In the genomic region with DNA sequence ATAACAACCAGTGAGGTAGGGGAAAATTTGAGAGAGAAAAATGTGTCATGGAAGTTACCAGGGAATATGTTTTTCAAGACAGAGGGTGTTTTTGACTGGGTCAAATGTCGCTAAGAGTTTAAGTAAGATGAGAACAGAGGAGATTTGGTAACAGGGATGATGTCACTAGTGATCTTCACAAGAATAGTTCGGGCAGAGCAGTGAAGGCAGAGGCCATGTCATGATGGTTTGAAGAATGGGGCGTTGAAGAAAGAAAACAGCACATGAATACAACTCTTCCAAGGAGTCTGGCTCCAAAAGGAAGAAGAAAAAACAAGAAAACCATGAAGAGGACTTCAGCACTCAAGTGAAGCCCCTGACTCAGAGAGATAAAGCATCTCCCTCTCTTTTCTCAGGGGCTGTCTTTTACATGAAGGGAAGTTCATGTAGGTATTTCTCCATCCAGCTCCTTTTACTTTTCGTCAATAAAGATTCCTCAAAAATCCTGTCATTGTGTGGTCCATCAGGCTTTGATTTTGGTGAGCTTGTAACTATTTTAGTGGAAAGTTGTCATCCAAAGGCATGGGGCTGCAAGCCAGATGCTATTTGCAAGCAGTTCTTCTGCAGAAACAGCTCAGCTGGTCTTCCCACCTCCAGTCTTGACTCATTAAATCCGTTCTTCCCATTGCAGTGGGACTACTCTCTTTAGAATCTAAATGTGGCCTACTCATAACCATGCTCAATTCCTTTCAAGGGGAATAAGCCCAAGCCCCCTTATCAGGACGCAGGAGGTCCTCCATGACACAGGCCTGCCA, we compare ENCODE assay signal across 26 cellular contexts.
A peak's percentile ranks its signal among the peaks of the same experiment; 100 is the strongest.
DNase-seq lines count a peak whose midpoint lies in the region; ATAC-seq, FAIRE-seq and TF ChIP-seq lines count a peak whose summit lies in the region.
"Had no signal": no experiment of that assay in that cellular context is flagged by ENCODE, and none has a peak within 500 bp of the region (broad histone marks: within the 10 kb centered on the region; RNA-seq: fewer than 3 reads in every experiment).

No MANE protein-coding gene starts in this region.

- no peak overlapping the region for H3K4me3 Mint-ChIP-seq in mesothelial cell of epicardium
- H3K4me3 Mint-ChIP-seq: CD4-positive, alpha-beta T cell had no signal

- WGBS in HepG2 (ENCODE audit: low lambda C conversion rate) = 4% methylated on average over 6 of the region's 6 CpGs
- WGBS in right lobe of liver (ENCODE audit: insufficient coverage, low coverage, low lambda C conversion rate, missing lambda C conversion rate) = 43% methylated on average over 6 of the region's 6 CpGs

- H3K27me3 ChIP-seq in HepG2 (ENCODE audit: control insufficient read depth in 1 of 2, insufficient read depth in 2 of 2, low read length in 2 of 2) = no peaks in the 10 kb centered on the region
- H3K27me3 ChIP-seq in right lobe of liver = no peaks in the 10 kb centered on the region
- H3K27me3 ChIP-seq in tibial artery = no peaks in the 10 kb centered on the region
- H3K27me3 ChIP-seq: BLaER1 had no signal

- H3K9me3 ChIP-seq in HepG2 (ENCODE audit: low read length) = no peaks in the 10 kb centered on the region
- H3K9me3 ChIP-seq in right lobe of liver = no peaks in the 10 kb centered on the region
- H3K9me3 ChIP-seq in tibial artery = no peaks in the 10 kb centered on the region
- H3K9me3 ChIP-seq: BLaER1, SJSA1 had no signal

- TF ChIP-seq EP300 in HepG2 (IDR thresholded peaks at IDR 0.05; ENCODE audit: low read depth in 2 of 2, low read length in 2 of 2) = no peak
- TF ChIP-seq EP300 in HepG2 (CRISPR knock-in tag; IDR thresholded peaks at IDR 0.05; ENCODE audit: borderline replicate concordance) = no peak

- no peaks in the 10 kb centered on the region for H3K4me1 ChIP-seq in HepG2 (ENCODE audit: insufficient read depth, low read length)
- no peaks in the 10 kb centered on the region for H3K4me1 ChIP-seq in right lobe of liver
- no peaks in the 10 kb centered on the region for H3K4me1 ChIP-seq in tibial artery
- H3K4me1 ChIP-seq: BLaER1, SJSA1 had no signal

- no peak for TF ChIP-seq CTCF in HepG2 (CRISPR knock-in tag; IDR thresholded peaks at IDR 0.05)
- no peak for TF ChIP-seq CTCF in right lobe of liver (IDR thresholded peaks at IDR 0.05)
- no peak for TF ChIP-seq CTCF in mesothelial cell of epicardium (IDR thresholded peaks at IDR 0.05; ENCODE audit: unreplicated experiment)
- no peak for TF ChIP-seq CTCF in tibial artery (IDR thresholded peaks at IDR 0.05)

- H2AFZ ChIP-seq in HepG2 (ENCODE audit: low read length) = no peak overlapping the region
- H2AFZ ChIP-seq: GM23248 had no signal

- H3K36me3 ChIP-seq in HepG2 (replicated peaks in 1 of 2; ENCODE audit: control insufficient read depth in 1 of 2, insufficient read depth in 2 of 2, low read length in 2 of 2) (no peaks in the 10 kb centered on the region), right lobe of liver (no peaks in the 10 kb centered on the region), tibial artery (no peaks in the 10 kb centered on the region)
- H3K36me3 ChIP-seq: BLaER1, SJSA1 had no signal

- no peak for TF ChIP-seq POLR2A in HepG2 (IDR thresholded peaks at IDR 0.05; ENCODE audit: insufficient read depth in 1 of 2, low read depth in 2 of 2, low read length in 2 of 2)
- TF ChIP-seq POLR2A in right lobe of liver (IDR thresholded peaks at IDR 0.05) = no peak

- no peak overlapping the region for H3K4me2 ChIP-seq in HepG2 (ENCODE audit: low read depth, low read length)
- H3K4me2 ChIP-seq: BLaER1 had no signal

- H3K9me3 Mint-ChIP-seq in mesothelial cell of epicardium = peaks cover 7% of the 10 kb centered on the region

- H3K9ac ChIP-seq in HepG2 (ENCODE audit: insufficient read depth, low read depth, low read length) = no peak overlapping the region
- H3K9ac ChIP-seq: BLaER1, GM23248 had no signal

- in situ Hi-C loops in HepG2 (cut with HindIII; ENCODE audit: extremely low pct_ligation_motif_present, low pct_unique_long_range_greater_than_20kb) = no loop called here

- H3K27ac Mint-ChIP-seq in mesothelial cell of epicardium = peak overlapping the region; percentile 22
- H3K27ac Mint-ChIP-seq: CD4-positive, alpha-beta T cell had no signal

- intact Hi-C loops in HepG2 (cut with micrococcal nuclease; ENCODE audit: unreplicated experiment) (no loop called here), right lobe of liver (cut with DNase I) (no loop called here), tibial artery (cut with DNase I; ENCODE audit: low total_unique reads) (no loop called here)

- H4K20me1 ChIP-seq in HepG2 (ENCODE audit: insufficient read depth, low read length) = no peaks in the 10 kb centered on the region
- H4K20me1 ChIP-seq: BLaER1 had no signal

- H3K4me3 ChIP-seq in HepG2 (replicated peaks in 1 of 3; ENCODE audit: insufficient read depth in 1 of 3, low read depth in 2 of 3, low read length in 3 of 3) (no peak overlapping the region), right lobe of liver (no peak overlapping the region), tibial artery (no peak overlapping the region)
- H3K4me3 ChIP-seq: BLaER1, GM23248, SJSA1 had no signal

- H3K79me2 ChIP-seq in HepG2 (ENCODE audit: insufficient read depth, low read length) = no peaks in the 10 kb centered on the region

- no peaks in the 10 kb centered on the region for H3K27me3 Mint-ChIP-seq in mesothelial cell of epicardium (ENCODE audit: low read depth)
- H3K27me3 Mint-ChIP-seq: CD4-positive, alpha-beta T cell had no signal

- TF ChIP-seq RAD21 in HepG2 (CRISPR knock-in tag; IDR thresholded peaks at IDR 0.05) = no peak

- H3K27ac ChIP-seq in HepG2 (ENCODE audit: extremely low read length, insufficient read depth, low read length) (no peak overlapping the region), right lobe of liver (no peak overlapping the region), temporal lobe (ENCODE audit: low read depth, low read length) (peak overlapping the region; percentile 71), tibial artery (no peak overlapping the region)
- H3K27ac ChIP-seq: BLaER1, GM23248, SJSA1 had no signal

- POLR2A ChIA-PET in HepG2 (lab: Yijun Ruan, JAX) = no interaction called here

- H3K36me3 Mint-ChIP-seq in mesothelial cell of epicardium = no peaks in the 10 kb centered on the region

- FAIRE-seq in HepG2 (lab: Jason Lieb, UNC) = no peak
- FAIRE-seq: G401.6, HTR-8/SVneo had no signal

- no TSS peak for BruUV-seq in HepG2 (replicated peaks; lab: Mats Ljungman, UMichigan)

- CTCF ChIA-PET in HepG2 (lab: Yijun Ruan, JAX; ENCODE audit: low intra/inter-chr PET ratio, low total read pairs) = no interaction called here

- no peak for ATAC-seq in HepG2
- ATAC-seq in right lobe of liver = no peak
- ATAC-seq in HG03521 (IDR thresholded peaks at IDR 0.05; ENCODE audit: unreplicated experiment) = no peak

- H3K4me1 Mint-ChIP-seq in mesothelial cell of epicardium = peaks cover 4% of the 10 kb centered on the region

- DNase-seq in HepG2 (ENCODE audit: low spot score) (no peak), right lobe of liver (no peak), mesothelial cell of epicardium (ENCODE audit: low spot score in 2 of 2, unreplicated experiment in 2 of 2) (no peak), tibial artery (no peak), OCI-M2 (lab: John Stamatoyannopoulos, UW; ENCODE audit: unreplicated experiment) (no peak)
- no peak for DNase-seq in effector CD8-positive, alpha-beta T cell (lab: John Stamatoyannopoulos, UW)
- DNase-seq: 8988T; ACHN; CD4-positive, alpha-beta T cell; DMS53; GM23248; H7; KBM-7; MM.1S; NCI-H1694; NCI-H2029 treated with DMSO at 0.1 percent for 48 hours; NCI-H446 treated with DMSO at 0.1 percent for 48 hours; NCI-H526 treated with DMSO at 0.1 percent for 48 hours; Right ventricle myocardium superior; RPMI8226 had no signal

TF ChIP-seq in HepG2, 621 proteins besides CTCF, POLR2A, EP300 and RAD21:
- no peak for TF ChIP-seq RELA (CRISPR knock-in tag; IDR thresholded peaks at IDR 0.05)
- peak; percentile 33 for TF ChIP-seq ATF7 (IDR thresholded peaks at IDR 0.05)
- no peak for TF ChIP-seq ATF7 (CRISPR knock-in tag; IDR thresholded peaks at IDR 0.05)
